In the genomic region with DNA sequence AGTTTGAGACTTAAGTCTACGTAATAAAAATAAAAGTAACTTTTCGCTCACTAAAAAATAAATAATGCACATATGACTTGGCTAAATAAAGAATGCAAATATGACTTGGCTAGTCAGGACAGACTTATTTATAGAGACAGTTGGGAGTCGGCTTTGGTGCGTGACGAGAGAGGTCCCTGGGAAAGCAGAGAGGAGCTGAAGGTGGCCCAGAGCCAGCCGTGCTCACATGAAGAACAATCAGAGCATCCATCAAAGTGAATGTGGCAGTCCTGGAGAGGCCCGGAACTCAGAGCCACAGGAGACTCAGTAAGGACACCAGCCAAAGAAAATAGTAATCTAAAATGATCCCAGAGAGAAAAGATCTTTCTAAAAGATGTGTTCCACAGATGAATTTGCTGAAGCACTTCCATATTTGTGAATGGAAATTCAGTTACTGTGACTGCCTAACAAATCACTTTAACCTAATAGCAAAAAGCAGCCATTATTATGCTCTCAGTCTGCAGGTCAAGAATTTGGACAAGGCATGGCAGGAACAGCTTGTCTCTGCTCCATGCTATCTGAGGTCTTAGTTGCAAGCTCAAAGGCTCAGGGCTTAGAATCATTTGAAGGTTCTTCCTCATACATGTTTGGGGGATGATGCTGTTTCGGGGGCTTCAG, we compare ENCODE assay signal across 12 cellular contexts. TPM values are rescaled to one million over a fixed set of nuclear protein-coding genes. Genes with fewer than 3 reads are reported as not detected.
DNase-seq lines count a peak whose midpoint lies in the region; ATAC-seq, FAIRE-seq and TF ChIP-seq lines count a peak whose summit lies in the region.
"Had no signal": no experiment of that assay in that cellular context is flagged by ENCODE, and none has a peak within 500 bp of the region (broad histone marks: within the 10 kb centered on the region; RNA-seq: fewer than 3 reads in every experiment).

No MANE protein-coding gene starts in this region.

- TF ChIP-seq EP300 in HepG2 (IDR thresholded peaks at IDR 0.05; ENCODE audit: low read depth in 2 of 2, low read length in 2 of 2) (no peak), HepG2 (CRISPR knock-in tag; IDR thresholded peaks at IDR 0.05; ENCODE audit: borderline replicate concordance) (no peak)

- H3K9ac ChIP-seq in liver (ENCODE audit: low read depth in 1 of 2, low read length in 2 of 2) (no peak overlapping the region), HepG2 (ENCODE audit: insufficient read depth, low read depth, low read length) (no peak overlapping the region), Karpas-422 (ENCODE audit: low read length) (no peak overlapping the region)
- H3K9ac ChIP-seq: BLaER1 treated with 17β-estradiol and CSF1 and Interleukin-3, amounts not matched to agents 10 nM and 100 nM had no signal

- no peak for FAIRE-seq in HepG2 (lab: Jason Lieb, UNC)

- no peaks in the 10 kb centered on the region for H3K9me2 ChIP-seq in Karpas-422 (replicated peaks; ENCODE audit: insufficient read depth, low read length)

- peak in 1 of 2 donors; percentile 7 for TF ChIP-seq RAD21 in liver (IDR thresholded peaks at IDR 0.05)
- no peak for TF ChIP-seq RAD21 in HepG2 (CRISPR knock-in tag; IDR thresholded peaks at IDR 0.05)

- H3K36me3 ChIP-seq in liver (ENCODE audit: control insufficient read depth in 4 of 4, insufficient read depth in 3 of 4, low read depth in 1 of 4, low read length in 3 of 4): no peaks in the 10 kb centered on the region
- no peaks in the 10 kb centered on the region for H3K36me3 ChIP-seq in HepG2 (replicated peaks in 1 of 2; ENCODE audit: control insufficient read depth in 1 of 2, insufficient read depth in 2 of 2, low read length in 2 of 2)
- H3K36me3 ChIP-seq in right lobe of liver: no peaks in the 10 kb centered on the region
- H3K36me3 ChIP-seq in Karpas-422 (ENCODE audit: insufficient read depth, low read length): no peaks in the 10 kb centered on the region
- H3K36me3 ChIP-seq: BLaER1 treated with 17β-estradiol and CSF1 and Interleukin-3, amounts not matched to agents 10 nM and 100 nM had no signal

- TF ChIP-seq CTCF in liver (IDR thresholded peaks at IDR 0.05; ENCODE audit: low read depth, low read length, missing input control) (no peak), HepG2 (CRISPR knock-in tag; IDR thresholded peaks at IDR 0.05) (no peak), right lobe of liver (IDR thresholded peaks at IDR 0.05) (no peak), omental fat pad (IDR thresholded peaks at IDR 0.05) (no peak)

- no peaks in the 10 kb centered on the region for H3K9me3 ChIP-seq in liver (ENCODE audit: control insufficient read depth in 4 of 4, low read length in 3 of 4)
- H3K9me3 ChIP-seq in HepG2 (ENCODE audit: low read length): no peaks in the 10 kb centered on the region
- no peaks in the 10 kb centered on the region for H3K9me3 ChIP-seq in right lobe of liver
- no peaks in the 10 kb centered on the region for H3K9me3 ChIP-seq in Karpas-422 (ENCODE audit: low read length)
- H3K9me3 ChIP-seq: BLaER1 treated with 17β-estradiol and CSF1 and Interleukin-3, amounts not matched to agents 10 nM and 100 nM had no signal

- POLR2A ChIA-PET in HepG2 (lab: Yijun Ruan, JAX): no interaction called here

- H3K4me2 ChIP-seq in HepG2 (ENCODE audit: low read depth, low read length): no peak overlapping the region
- H3K4me2 ChIP-seq in Karpas-422 (ENCODE audit: low read depth, low read length, poor library complexity, severe bottlenecking): no peak overlapping the region
- H3K4me2 ChIP-seq: BLaER1 treated with 17β-estradiol and CSF1 and Interleukin-3, amounts not matched to agents 10 nM and 100 nM had no signal

- peaks cover 6% of the 10 kb centered on the region for H3K27me3 Mint-ChIP-seq in activated T-helper 17 cell treated with anti-CD3 and anti-CD28 coated beads, Interleukin-2, amount 50 U/mL, for 72 hours

- H2AFZ ChIP-seq in HepG2 (ENCODE audit: low read length) (no peak overlapping the region), Karpas-422 (ENCODE audit: low read length) (no peak overlapping the region)

- no peak overlapping the region for H3K4me3 Mint-ChIP-seq in activated T-helper 17 cell treated with anti-CD3 and anti-CD28 coated beads, Interleukin-2, amount 50 U/mL, for 72 hours
- H3K4me3 Mint-ChIP-seq: T-helper 1 cell treated with Interleukin-12 subunit alpha and Interleukin-12 subunit beta and Interleukin-4 antibody, amounts not matched to agents 30 μg/mL and 1 μg/mL, for 36 hours had no signal

- H3K27ac ChIP-seq in liver (ENCODE audit: low read depth in 1 of 2, low read length in 2 of 2): no peak overlapping the region
- no peak overlapping the region for H3K27ac ChIP-seq in HepG2 (ENCODE audit: extremely low read length, insufficient read depth, low read length)
- H3K27ac ChIP-seq in right lobe of liver: no peak overlapping the region
- H3K27ac ChIP-seq in Karpas-422 (ENCODE audit: low read length): no peak overlapping the region
- H3K27ac ChIP-seq: BLaER1 treated with 17β-estradiol and CSF1 and Interleukin-3, amounts not matched to agents 10 nM and 100 nM had no signal

- H3K4me1 Mint-ChIP-seq in activated T-helper 17 cell treated with anti-CD3 and anti-CD28 coated beads, Interleukin-2, amount 50 U/mL, for 72 hours: peaks cover 16% of the 10 kb centered on the region

- ATAC-seq in HepG2: no peak
- ATAC-seq in right lobe of liver: peak; percentile 50 to 74 (median 54)
- ATAC-seq in omental fat pad (ENCODE audit: low FRiP score): no peak
- ATAC-seq in activated T-helper 17 cell treated with anti-CD3 and anti-CD28 coated beads, Interleukin-2, amount 50 U/mL, for 72 hours (replicated peaks): no peak

- CTCF ChIA-PET in HepG2 (lab: Yijun Ruan, JAX; ENCODE audit: low intra/inter-chr PET ratio, low total read pairs): no interaction called here

- BruUV-seq in HepG2 (replicated peaks; lab: Mats Ljungman, UMichigan): no TSS peak

- H3K4me1 ChIP-seq in liver (ENCODE audit: control insufficient read depth in 4 of 4, insufficient read depth in 4 of 4, low read length in 3 of 4) (peaks cover 0 to 2% (median 0%) of the 10 kb centered on the region in 4 donors), HepG2 (ENCODE audit: insufficient read depth, low read length) (no peaks in the 10 kb centered on the region), right lobe of liver (no peaks in the 10 kb centered on the region), Karpas-422 (ENCODE audit: low read length) (no peaks in the 10 kb centered on the region)

- in situ Hi-C loops in HepG2 (cut with HindIII; ENCODE audit: extremely low pct_ligation_motif_present, low pct_unique_long_range_greater_than_20kb): no loop called here

- no peaks in the 10 kb centered on the region for H3K9me3 Mint-ChIP-seq in activated T-helper 17 cell treated with anti-CD3 and anti-CD28 coated beads, Interleukin-2, amount 50 U/mL, for 72 hours
- H3K9me3 Mint-ChIP-seq: T-helper 1 cell treated with Interleukin-12 subunit alpha and Interleukin-12 subunit beta and Interleukin-4 antibody, amounts not matched to agents 30 μg/mL and 1 μg/mL, for 36 hours had no signal

- DNase-seq in HepG2 (ENCODE audit: low spot score): no peak
- DNase-seq in brain pericyte (ENCODE audit: low read depth, low spot score): peak; percentile 98
- DNase-seq in right lobe of liver: peak in 2 of 3 donors; percentile 50 to 55
- DNase-seq in omental fat pad (ENCODE audit: low spot score): no peak
- no peak for DNase-seq in T1000 (lab: John Stamatoyannopoulos, UW)
- no peak for DNase-seq in Karpas-422
- DNase-seq: activated effector memory CD4-positive, alpha-beta T cell treated with anti-CD3 and anti-CD28 coated beads, Interleukin-2, amount 50 U/mL, for 16 hours; occipital lobe had no signal

- WGBS in liver: 61% methylated on average over 8 of the region's 8 CpGs
- WGBS in HepG2 (ENCODE audit: low lambda C conversion rate): 3% methylated on average over 8 of the region's 8 CpGs
- WGBS in right lobe of liver (ENCODE audit: insufficient coverage, low coverage, low lambda C conversion rate, missing lambda C conversion rate): 46% methylated on average over 8 of the region's 8 CpGs

- H3K4me3 ChIP-seq in liver (ENCODE audit: low read depth in 1 of 3, low read length in 3 of 3) (no peak overlapping the region), HepG2 (replicated peaks in 1 of 3; ENCODE audit: insufficient read depth in 1 of 3, low read depth in 2 of 3, low read length in 3 of 3) (no peak overlapping the region), right lobe of liver (no peak overlapping the region), Karpas-422 (ENCODE audit: low read length) (no peak overlapping the region)
- H3K4me3 ChIP-seq: BLaER1 treated with 17β-estradiol and CSF1 and Interleukin-3, amounts not matched to agents 10 nM and 100 nM had no signal

- TF ChIP-seq POLR2A in HepG2 (IDR thresholded peaks at IDR 0.05; ENCODE audit: insufficient read depth in 1 of 2, low read depth in 2 of 2, low read length in 2 of 2) (no peak), right lobe of liver (IDR thresholded peaks at IDR 0.05) (no peak)

- intact Hi-C loops in HepG2 (cut with micrococcal nuclease; ENCODE audit: unreplicated experiment) (no loop called here), right lobe of liver (cut with DNase I) (no loop called here)

- H3K27me3 ChIP-seq in liver (ENCODE audit: control insufficient read depth in 4 of 4, insufficient read depth in 4 of 4, low read length in 3 of 4) (no peaks in the 10 kb centered on the region), HepG2 (ENCODE audit: control insufficient read depth in 1 of 2, insufficient read depth in 2 of 2, low read length in 2 of 2) (peaks cover 0 to 10% of the 10 kb centered on the region in 2 experiments; a peak in 1 of 5 replicates), right lobe of liver (no peaks in the 10 kb centered on the region), Karpas-422 (ENCODE audit: low read length) (no peaks in the 10 kb centered on the region)
- H3K27me3 ChIP-seq: BLaER1 treated with 17β-estradiol and CSF1 and Interleukin-3, amounts not matched to agents 10 nM and 100 nM had no signal

- H3K27ac Mint-ChIP-seq in activated T-helper 17 cell treated with anti-CD3 and anti-CD28 coated beads, Interleukin-2, amount 50 U/mL, for 72 hours: no peak overlapping the region
- H3K27ac Mint-ChIP-seq: T-helper 1 cell treated with Interleukin-12 subunit alpha and Interleukin-12 subunit beta and Interleukin-4 antibody, amounts not matched to agents 30 μg/mL and 1 μg/mL, for 36 hours had no signal

- no peaks in the 10 kb centered on the region for H3K36me3 Mint-ChIP-seq in activated T-helper 17 cell treated with anti-CD3 and anti-CD28 coated beads, Interleukin-2, amount 50 U/mL, for 72 hours (ENCODE audit: low read depth)

- H4K20me1 ChIP-seq in HepG2 (ENCODE audit: insufficient read depth, low read length) (no peaks in the 10 kb centered on the region), Karpas-422 (ENCODE audit: insufficient read depth, low read depth, low read length) (no peaks in the 10 kb centered on the region)
- H4K20me1 ChIP-seq: BLaER1 treated with 17β-estradiol and CSF1 and Interleukin-3, amounts not matched to agents 10 nM and 100 nM had no signal

- no peaks in the 10 kb centered on the region for H3K79me2 ChIP-seq in HepG2 (ENCODE audit: insufficient read depth, low read length)
- H3K79me2 ChIP-seq in Karpas-422 (ENCODE audit: low read length): no peaks in the 10 kb centered on the region

RNA-seq across cellular contexts. Expression of a gene that starts 34.8 kb away (rescaled TPM):
- total RNA-seq in liver (10 to 100 TPM; 19.7 to 22.1 TPM), HepG2 (2016; rRNA removed; fragmentation: Illumina TruSeq; extraction: Trizol) (61.2 and 73.7 TPM in 2 replicates), right lobe of liver (10 to 100 TPM; 23.5 to 31.0 (median 26.7) TPM), omental fat pad (10 to 100 TPM; 33.0 to 51.1 (median 42.0) TPM)
- polyA plus RNA-seq in liver (10 to 100 TPM; 17.6 to 47.0 TPM), HepG2 (2011; rRNA removed) (26.0 and 27.6 TPM in 2 replicates)
- total RNA-seq in HepG2 (2016; cell fraction: cytosol; rRNA removed; fragmentation: Illumina TruSeq; extraction: Trizol; ENCODE audit: low read depth): 41.5 and 45.6 TPM in 2 replicates
- total RNA-seq in HepG2 (2016; cell fraction: insoluble cytoplasmic fraction; rRNA removed; fragmentation: Illumina TruSeq; extraction: Trizol): 63.8 and 74.1 TPM in 2 replicates
- total RNA-seq in HepG2 (2016; cell fraction: membrane; rRNA removed; fragmentation: Illumina TruSeq; extraction: Trizol): 40.8 and 43.7 TPM in 2 replicates
- total RNA-seq in HepG2 (2016; cell fraction: nucleus; rRNA removed; fragmentation: Illumina TruSeq; extraction: Trizol): 42.3 and 46.0 TPM in 2 replicates
- polyA plus RNA-seq in HepG2 (2011; cell fraction: cytosol; rRNA removed): 10.0 and 18.5 TPM in 2 replicates
- 18.8 and 23.9 TPM in 2 replicates for polyA plus RNA-seq in HepG2 (2011; cell fraction: nucleus; rRNA removed)
- 40.3 and 49.4 TPM in 2 replicates for polyA plus RNA-seq in HepG2 (2012)
- polyA plus RNA-seq in HepG2 (2016; cell fraction: cytosol; fragmentation: Illumina TruSeq; extraction: Trizol; ENCODE audit: low read depth): 39.3 and 49.7 TPM in 2 replicates
- polyA plus RNA-seq in HepG2 (2016; cell fraction: insoluble cytoplasmic fraction; fragmentation: Illumina TruSeq; extraction: Trizol; ENCODE audit: low read depth): 85.1 and 88.1 TPM in 2 replicates
- 42.4 and 46.8 TPM in 2 replicates for polyA plus RNA-seq in HepG2 (2016; cell fraction: membrane; fragmentation: Illumina TruSeq; extraction: Trizol; ENCODE audit: low read depth)
- 79.7 TPM in 2 replicates for polyA plus RNA-seq in HepG2 (2016; cell fraction: nucleus; fragmentation: Illumina TruSeq; extraction: Trizol; ENCODE audit: insufficient read depth, low read depth)
- 4.7 and 10.9 TPM in 2 replicates for polyA minus RNA-seq in HepG2 (2011; rRNA and poly(A)+ RNA removed; ENCODE audit: low replicate concordance)
- 10.6 and 13.9 TPM in 2 replicates for polyA minus RNA-seq in HepG2 (2011; cell fraction: cytosol; rRNA and poly(A)+ RNA removed)
- 60.4 and 61.5 TPM in 2 replicates for polyA minus RNA-seq in HepG2 (2011; cell fraction: nucleus; rRNA and poly(A)+ RNA removed)
- 10 to 100 TPM; 69.4 to 80.3 TPM for total RNA-seq in activated T-helper 17 cell treated with anti-CD3 and anti-CD28 coated beads, Interleukin-2, amount 50 U/mL, for 72 hours
- total RNA-seq in Karpas-422 (2014; rRNA removed; shearing (Covaris generic); ENCODE audit: low replicate concordance): 104 and 117 TPM in 2 replicates

RNA-seq across cellular contexts. Expression of a gene that starts 35.0 kb away (rescaled TPM):
- under 1 TPM; 0.17 to 0.23 TPM for total RNA-seq in liver
- polyA plus RNA-seq in liver: under 1 TPM; 0.11 to 0.17 TPM
- total RNA-seq in HepG2 (2016; rRNA removed; fragmentation: Illumina TruSeq; extraction: Trizol): 1.3 and 2.0 TPM in 2 replicates
- 0.44 and 0.61 TPM in 2 replicates for total RNA-seq in HepG2 (2016; cell fraction: cytosol; rRNA removed; fragmentation: Illumina TruSeq; extraction: Trizol; ENCODE audit: low read depth)
- 1.3 and 1.8 TPM in 2 replicates for total RNA-seq in HepG2 (2016; cell fraction: insoluble cytoplasmic fraction; rRNA removed; fragmentation: Illumina TruSeq; extraction: Trizol)
- 0.83 and 1.2 TPM in 2 replicates for total RNA-seq in HepG2 (2016; cell fraction: membrane; rRNA removed; fragmentation: Illumina TruSeq; extraction: Trizol)
- 1.3 TPM in 2 replicates for total RNA-seq in HepG2 (2016; cell fraction: nucleus; rRNA removed; fragmentation: Illumina TruSeq; extraction: Trizol)
- polyA plus RNA-seq in HepG2 (2011; rRNA removed): 0.96 and 1.4 TPM in 2 replicates
- polyA plus RNA-seq in HepG2 (2011; cell fraction: cytosol; rRNA removed): 1.3 and 1.5 TPM in 2 replicates
- polyA plus RNA-seq in HepG2 (2011; cell fraction: nucleus; rRNA removed): 0.90 and 1.0 TPM in 2 replicates
- polyA plus RNA-seq in HepG2 (2012): 1.0 and 1.3 TPM in 2 replicates
- 0.07 and 0.12 TPM in 2 replicates for polyA plus RNA-seq in HepG2 (2016; cell fraction: cytosol; fragmentation: Illumina TruSeq; extraction: Trizol; ENCODE audit: low read depth)
- 1.7 and 2.0 TPM in 2 replicates for polyA plus RNA-seq in HepG2 (2016; cell fraction: insoluble cytoplasmic fraction; fragmentation: Illumina TruSeq; extraction: Trizol; ENCODE audit: low read depth)
- 0.34 and 0.38 TPM in 2 replicates for polyA plus RNA-seq in HepG2 (2016; cell fraction: membrane; fragmentation: Illumina TruSeq; extraction: Trizol; ENCODE audit: low read depth)
- 0.82 and 1.1 TPM in 2 replicates for polyA plus RNA-seq in HepG2 (2016; cell fraction: nucleus; fragmentation: Illumina TruSeq; extraction: Trizol; ENCODE audit: insufficient read depth, low read depth)
- 1.8 and 3.3 TPM in 2 replicates for polyA minus RNA-seq in HepG2 (2011; rRNA and poly(A)+ RNA removed; ENCODE audit: low replicate concordance)
- 0.89 and 0.97 TPM in 2 replicates for polyA minus RNA-seq in HepG2 (2011; cell fraction: cytosol; rRNA and poly(A)+ RNA removed)
- 1.5 and 2.3 TPM in 2 replicates for polyA minus RNA-seq in HepG2 (2011; cell fraction: nucleus; rRNA and poly(A)+ RNA removed)
- under 1 TPM; 0.07 to 0.80 (median 0.18) TPM for total RNA-seq in right lobe of liver
- under 1 TPM; 0.24 to 0.93 (median 0.69) TPM for total RNA-seq in omental fat pad
- 1 to 10 TPM in 1 of 2 donors, under 1 TPM in 1; 0.91 to 1.0 TPM for total RNA-seq in activated T-helper 17 cell treated with anti-CD3 and anti-CD28 coated beads, Interleukin-2, amount 50 U/mL, for 72 hours
- 1.9 and 3.6 TPM in 2 replicates for total RNA-seq in Karpas-422 (2014; rRNA removed; shearing (Covaris generic); ENCODE audit: low replicate concordance)

Comparison
In these comparisons a context has a peak if more than half of its experiments do, and no peak if none do; other contexts are left out.
1. ATAC-seq: peak in right lobe of liver (4 of 4); none in HepG2 (single experiment), omental fat pad (single experiment) and activated T-helper 17 cell treated with anti-CD3 and anti-CD28 coated beads, Interleukin-2, amount 50 U/mL, for 72 hours (single experiment).
2. DNase-seq: peak in brain pericyte (single experiment) and right lobe of liver (2 of 3); none in HepG2 (single experiment), omental fat pad (single experiment), T1000 (single experiment) and Karpas-422 (single experiment).